Comparison of ENCODE assay signal across 1 cellular context in the genomic region with DNA sequence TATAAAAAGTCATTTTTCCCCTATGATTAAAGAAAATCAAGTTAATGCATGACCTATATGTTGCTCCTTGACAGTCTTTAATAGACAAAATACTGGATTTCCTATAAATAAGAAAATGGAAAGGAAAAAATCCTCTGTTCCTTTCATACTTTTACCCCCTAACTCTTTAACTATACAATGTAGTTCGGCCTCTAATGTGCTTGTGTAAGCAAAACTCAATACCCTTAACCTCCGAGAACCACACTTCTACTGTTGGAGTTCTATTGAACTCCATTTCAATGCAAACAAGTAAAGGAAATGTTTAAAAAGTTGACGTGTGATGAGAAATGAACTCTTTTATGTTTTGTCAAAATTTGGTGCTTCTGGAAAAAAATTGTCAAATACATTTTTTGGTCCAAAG.
TF ChIP-seq lines count a peak whose summit lies in the region.

No MANE protein-coding gene starts in this region.

TF ChIP-seq in HepG2, 621 proteins besides CTCF, POLR2A, EP300 and RAD21:
- no peak for TF ChIP-seq ZNF615 (CRISPR knock-in tag; IDR thresholded peaks at IDR 0.05; ENCODE audit: borderline replicate concordance)
- TF ChIP-seq MAFF (IDR thresholded peaks at IDR 0.05; ENCODE audit: low read depth, low read length) = 0 out of 2 replicates have a peak, but pooled peaks have one; percentile 44
- TF ChIP-seq ZFP62 (CRISPR knock-in tag; IDR thresholded peaks at IDR 0.05) = no peak
- peak; percentile 50 to 74 for TF ChIP-seq MAFK (conservative IDR thresholded peaks at IDR 0.05 in 1 of 2, IDR thresholded peaks at IDR 0.05 in 1 of 2; ENCODE audit: low read length in 2 of 2)
TF ChIP-seq in HepG2: peak in this region for 2.
